In the genomic region with DNA sequence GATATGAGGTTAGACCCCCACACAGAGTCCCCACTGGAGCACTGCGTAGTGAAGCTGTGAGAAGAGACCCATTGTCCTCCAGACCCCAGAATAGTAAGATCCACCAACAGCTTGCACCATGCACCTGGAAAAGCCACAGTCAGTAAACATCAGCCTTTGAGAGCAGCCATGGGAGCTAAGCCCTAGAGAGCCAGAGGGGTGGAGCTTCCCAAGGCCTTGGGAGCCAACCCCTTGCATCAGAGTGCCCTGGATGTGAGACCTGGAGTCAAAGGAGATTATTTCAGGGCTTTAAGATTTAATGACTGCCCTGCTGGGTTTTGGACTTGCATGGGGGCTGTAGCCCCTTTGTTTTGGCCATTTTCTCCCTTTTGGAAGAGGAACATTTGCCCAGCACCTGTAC, we compare ENCODE assay signal across 1 cellular context.
TF ChIP-seq lines count a peak whose summit lies in the region.

No MANE protein-coding gene starts in this region.

TF ChIP-seq in HepG2, 621 proteins besides CTCF, POLR2A, EP300 and RAD21 (continued from another document):
- TF ChIP-seq ZBTB49 (CRISPR knock-in tag; IDR thresholded peaks at IDR 0.05; ENCODE audit: borderline replicate concordance), result no peak
TF ChIP-seq in HepG2: peak in this region for 0.
